1 cellular context compared by ENCODE assay signal in the genomic region with DNA sequence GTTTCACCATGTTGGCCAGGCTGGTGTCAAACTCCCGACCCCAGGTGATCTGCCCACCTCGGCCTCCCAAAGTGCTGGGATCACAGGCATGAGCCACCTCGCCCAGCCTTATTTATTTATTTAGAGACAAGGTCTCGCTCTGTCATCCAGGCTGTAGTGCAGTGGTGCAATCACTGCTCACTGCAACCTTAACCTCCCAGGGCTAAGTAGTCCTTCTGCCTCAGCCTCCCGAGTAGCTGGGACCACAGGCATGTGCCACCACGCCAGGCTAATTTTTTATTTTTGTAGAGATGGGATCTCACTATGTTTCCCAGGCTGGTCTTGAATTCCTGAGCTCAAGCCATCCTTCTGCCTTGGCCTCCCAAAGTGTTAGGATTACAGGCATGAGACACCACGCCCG.
TF ChIP-seq lines count a peak whose summit lies in the region.

No MANE protein-coding gene starts in this region.

TF ChIP-seq in HepG2, 621 proteins besides CTCF, POLR2A, EP300 and RAD21:
- TF ChIP-seq ZNF770 (CRISPR knock-in tag; IDR thresholded peaks at IDR 0.05): peak; percentile 91
- TF ChIP-seq CEBPB (IDR thresholded peaks at IDR 0.05; ENCODE audit: borderline replicate concordance, low read depth, low read length): peak; percentile 36; the same call in 1 of the 2 replicates
- peak; percentile 10; the same call in 1 of the 2 replicates for TF ChIP-seq ZNF460 (CRISPR knock-in tag; IDR thresholded peaks at IDR 0.05; ENCODE audit: borderline replicate concordance)
- TF ChIP-seq CEBPG (CRISPR knock-in tag; IDR thresholded peaks at IDR 0.05): 0 out of 2 replicates have a peak, but pooled peaks have one; percentile 16
